11 cellular contexts compared by ENCODE assay signal in genomic region chr7:27106181-27106905, GRCh38. TPM values are rescaled to one million over a fixed set of nuclear protein-coding genes. Genes with fewer than 3 reads are reported as not detected.
DNase-seq lines count a peak whose midpoint lies in the region; ATAC-seq and TF ChIP-seq lines count a peak whose summit lies in the region.
"Had no signal": no experiment of that assay in that cellular context is flagged by ENCODE, and none has a peak within 500 bp of the region (broad histone marks: within the 10 kb centered on the region; RNA-seq: fewer than 3 reads in every experiment).

No MANE protein-coding gene starts in this region.

- H3K36me3 Mint-ChIP-seq in osteocyte (ENCODE audit: unreplicated experiment): peaks cover 3% of the 10 kb centered on the region

- no peaks in the 10 kb centered on the region for H3K4me1 ChIP-seq in BE2C
- H3K4me1 ChIP-seq: BLaER1 had no signal

- WGBS in adipose tissue, 3 donors: 20 to 44% (median 43%) methylated on average over 44 of the region's 44 CpGs

- H3K9me3 Mint-ChIP-seq in osteocyte (ENCODE audit: unreplicated experiment): no peaks in the 10 kb centered on the region

- peaks cover 93% of the 10 kb centered on the region for H3K27me3 Mint-ChIP-seq in osteocyte (ENCODE audit: unreplicated experiment)

- ATAC-seq in GM21723 (IDR thresholded peaks at IDR 0.05; ENCODE audit: unreplicated experiment): no peak

- H3K27ac Mint-ChIP-seq in osteocyte (ENCODE audit: unreplicated experiment): no peak overlapping the region

- H3K4me3 ChIP-seq in iPS-18c (ENCODE audit: insufficient read depth, low read depth, low read length): peak overlapping the region; percentile 34; the same call in 1 of the 2 replicates
- no peak overlapping the region for H3K4me3 ChIP-seq in BE2C (ENCODE audit: low read depth, low read length)
- H3K4me3 ChIP-seq: BLaER1 had no signal

- no peaks in the 10 kb centered on the region for H3K36me3 ChIP-seq in BE2C
- H3K36me3 ChIP-seq: BLaER1 had no signal

- H3K27ac ChIP-seq in adipose tissue (ENCODE audit: low read depth, low read length): peak overlapping the region; percentile 86
- H3K27ac ChIP-seq: BLaER1 had no signal

- no peak for TF ChIP-seq CTCF in osteocyte (IDR thresholded peaks at IDR 0.05)
- TF ChIP-seq CTCF in BE2C (IDR thresholded peaks at IDR 0.05; ENCODE audit: low read depth, low read length): no peak

- H3K4me3 Mint-ChIP-seq in osteocyte (ENCODE audit: unreplicated experiment): no peak overlapping the region

- H3K27me3 ChIP-seq in BE2C: peaks cover 100% of the 10 kb centered on the region
- H3K27me3 ChIP-seq: BLaER1 had no signal

- H3K4me1 Mint-ChIP-seq in osteocyte (ENCODE audit: unreplicated experiment): peaks cover 16% of the 10 kb centered on the region

- DNase-seq in COLO668 (lab: John Stamatoyannopoulos, UW; ENCODE audit: unreplicated experiment) (peak; percentile 57), osteocyte (ENCODE audit: extremely low spot score, unreplicated experiment) (peak; percentile 69), NCI-H187 (lab: John Stamatoyannopoulos, UW) (no peak), BE2C (no peak)
- no peak for DNase-seq in activated naive CD4-positive, alpha-beta T cell treated with anti-CD3 and anti-CD28 coated beads, Interleukin-2, amount 50 U/mL, for 16 hours
- DNase-seq: activated CD8-positive, alpha-beta memory T cell treated with anti-CD3 and anti-CD28 coated beads, Interleukin-2, amount 50 U/mL, for 4 hours; stimulated activated CD4-positive, alpha-beta T cell treated with anti-CD3 and anti-CD28 coated beads, Interleukin-2, amount 100 ng/mL, for 48 hours had no signal

- H3K9me3 ChIP-seq in iPS-18c (ENCODE audit: control insufficient read depth, insufficient read depth, low read length): peaks cover 2% of the 10 kb centered on the region
- H3K9me3 ChIP-seq in BE2C: no peaks in the 10 kb centered on the region; the same call in 1 of the 2 replicates

RNA-seq across cellular contexts. Expression of gene HOXA2, which starts 3.9 kb away (rescaled TPM):
- polyA plus RNA-seq in adipose tissue: 1 to 10 TPM in 1 of 3 donors, under 1 TPM in 2; 0.20 to 1.0 (median 0.92) TPM
- total RNA-seq in osteocyte: not detected in 2 replicates
- not detected for polyA plus RNA-seq in BE2C (2012; ENCODE audit: insufficient read depth, insufficient read length, low read depth)

RNA-seq across cellular contexts. Expression of gene HOXA1, which starts 10.5 kb away (rescaled TPM):
- under 1 TPM; 0.08 to 0.56 (median 0.51) TPM for polyA plus RNA-seq in adipose tissue
- total RNA-seq in osteocyte: not detected in 2 replicates
- not detected for polyA plus RNA-seq in BE2C (2012; ENCODE audit: insufficient read depth, insufficient read length, low read depth)

RNA-seq across cellular contexts. Expression of gene HOXA4, which starts 24.2 kb away (rescaled TPM):
- 10 to 100 TPM in 1 of 3 donors, 1 to 10 TPM in 2; 1.2 to 19.8 (median 4.9) TPM for polyA plus RNA-seq in adipose tissue
- not detected in 2 replicates for total RNA-seq in osteocyte
- not detected for polyA plus RNA-seq in BE2C (2012; ENCODE audit: insufficient read depth, insufficient read length, low read depth)

RNA-seq across cellular contexts. Expression of gene HOXA5, which starts 37.1 kb away (rescaled TPM):
- 10 to 100 TPM in 2 of 3 donors, 1 to 10 TPM in 1; 3.1 to 29.6 (median 11.8) TPM for polyA plus RNA-seq in adipose tissue
- not detected in 2 replicates for total RNA-seq in osteocyte
- not detected for polyA plus RNA-seq in BE2C (2012; ENCODE audit: insufficient read depth, insufficient read length, low read depth)

RNA-seq across cellular contexts. Expression of gene HOXA6, which starts 41.2 kb away (rescaled TPM):
- polyA plus RNA-seq in adipose tissue: 1 to 10 TPM in 2 of 3 donors, under 1 TPM in 1; 0.39 to 3.6 (median 1.5) TPM
- total RNA-seq in osteocyte: not detected in 2 replicates
- not detected for polyA plus RNA-seq in BE2C (2012; ENCODE audit: insufficient read depth, insufficient read length, low read depth)

Comparison
In these comparisons a context has a peak if more than half of its experiments do, and no peak if none do; other contexts are left out.
1. DNase-seq: peak in COLO668 (single experiment) and osteocyte (single experiment); none in activated naive CD4-positive, alpha-beta T cell treated with anti-CD3 and anti-CD28 coated beads, Interleukin-2, amount 50 U/mL, for 16 hours (single experiment), NCI-H187 (0 of 2) and BE2C (single experiment).